In genomic region chr16:69845181-69845580, GRCh38 we compare ENCODE assay signal across 23 cellular contexts.
DNase-seq lines count a peak whose midpoint lies in the region; ATAC-seq and TF ChIP-seq lines count a peak whose summit lies in the region.
"Had no signal": no experiment of that assay in that cellular context is flagged by ENCODE, and none has a peak within 500 bp of the region (broad histone marks: within the 10 kb centered on the region; RNA-seq: fewer than 3 reads in every experiment).

No MANE protein-coding gene starts in this region.

- H3K79me2 ChIP-seq in GM23338 (replicated peaks; ENCODE audit: insufficient read depth) (no peaks in the 10 kb centered on the region), smooth muscle cell (ENCODE audit: low read depth) (no peaks in the 10 kb centered on the region)

- no peak overlapping the region for H3K4me3 Mint-ChIP-seq in GM23338
- H3K4me3 Mint-ChIP-seq in WTC11 = no peak overlapping the region
- H3K4me3 Mint-ChIP-seq: CD4-positive, alpha-beta T cell had no signal

- H3K27ac ChIP-seq in GM23338 (ENCODE audit: low read depth) (0 out of 2 replicates have a peak overlapping the region, but pooled peaks have one; percentile 26), smooth muscle cell (ENCODE audit: low read depth) (no peak overlapping the region)
- H3K27ac ChIP-seq: BLaER1, GM23248, HL-60, SJCRH30 had no signal

- H3K9me3 ChIP-seq in smooth muscle cell (replicated peaks; ENCODE audit: low read depth) = no peaks in the 10 kb centered on the region
- H3K9me3 ChIP-seq: BLaER1, SJCRH30 had no signal

- H4K20me1 ChIP-seq in GM23338 (replicated peaks; ENCODE audit: insufficient read depth) (peaks cover 3% of the 10 kb centered on the region; the same call in 1 of the 2 replicates), smooth muscle cell (ENCODE audit: low read depth) (no peaks in the 10 kb centered on the region)

- H3K27me3 ChIP-seq in GM23338 (ENCODE audit: insufficient read depth) (no peaks in the 10 kb centered on the region), smooth muscle cell (ENCODE audit: low read depth) (no peaks in the 10 kb centered on the region)
- H3K27me3 ChIP-seq: BLaER1, SJCRH30 had no signal

- H3F3A ChIP-seq in GM23338 (replicated peaks; ENCODE audit: low read depth) = no peaks in the 10 kb centered on the region
- no peaks in the 10 kb centered on the region for H3F3A ChIP-seq in smooth muscle cell (ENCODE audit: low read depth)

- peaks cover 13% of the 10 kb centered on the region; the same call in 2 of the 3 replicates for H3K4me1 Mint-ChIP-seq in GM23338
- H3K4me1 Mint-ChIP-seq in WTC11 = peaks cover 15% of the 10 kb centered on the region

- H3K36me3 Mint-ChIP-seq in GM23338 (ENCODE audit: low read depth) (peaks cover 5% of the 10 kb centered on the region; the same call in 1 of the 3 replicates), WTC11 (peaks cover 40% of the 10 kb centered on the region)

- H3K27ac Mint-ChIP-seq in GM23338 (no peak overlapping the region), WTC11 (peak overlapping the region; percentile 81)
- H3K27ac Mint-ChIP-seq: CD4-positive, alpha-beta T cell had no signal

- no peak overlapping the region for H3K9ac ChIP-seq in smooth muscle cell (ENCODE audit: low read depth)
- H3K9ac ChIP-seq: BLaER1, GM23248 had no signal

- WGBS in smooth muscle cell (ENCODE audit: low lambda C conversion rate) = 27% methylated on average over 6 of the region's 6 CpGs

- H3K36me3 ChIP-seq in GM23338 (ENCODE audit: insufficient read depth) (0 out of 2 replicates have a peak, but pooled peaks cover 8% of the 10 kb centered on the region), smooth muscle cell (ENCODE audit: low read depth) (no peaks in the 10 kb centered on the region)
- H3K36me3 ChIP-seq: SJCRH30 had no signal

- H3K9me2 ChIP-seq in GM23338 (ENCODE audit: insufficient read depth) = peaks cover 4% of the 10 kb centered on the region; the same call in 1 of the 2 replicates

- H3K4me3 ChIP-seq in GM23338 (no peak overlapping the region), smooth muscle cell (no peak overlapping the region)
- H3K4me3 ChIP-seq: BLaER1, GM23248, SJCRH30 had no signal

- no peak overlapping the region for H3K4me2 ChIP-seq in GM23338
- H3K4me2 ChIP-seq in smooth muscle cell = peak overlapping the region; percentile 26
- H3K4me2 ChIP-seq: BLaER1 had no signal

- H3K27me3 Mint-ChIP-seq in GM23338 (ENCODE audit: insufficient read depth, low read depth, poor library complexity) (peaks cover 2% of the 10 kb centered on the region), WTC11 (ENCODE audit: low read depth) (no peaks in the 10 kb centered on the region)
- H3K27me3 Mint-ChIP-seq: CD4-positive, alpha-beta T cell had no signal

- CTCF ChIA-PET in WTC11 (lab: Charles Lee) = no interaction called here

- ATAC-seq in GM23338 (no peak), WTC11 (no peak), HG02981 (IDR thresholded peaks at IDR 0.05; ENCODE audit: unreplicated experiment) (no peak)
- ATAC-seq: SK-N-SH treated with all-trans-retinoic acid at 6 μM for 48 hours had no signal

- 0 out of 2 replicates have a peak, but pooled peaks cover 4% of the 10 kb centered on the region for H3K4me1 ChIP-seq in GM23338 (ENCODE audit: insufficient read depth)
- H3K4me1 ChIP-seq in smooth muscle cell (ENCODE audit: low read depth) = no peaks in the 10 kb centered on the region
- H3K4me1 ChIP-seq: SJCRH30 had no signal

- H3K9me3 Mint-ChIP-seq in GM23338 (no peaks in the 10 kb centered on the region), WTC11 (peaks cover 14% of the 10 kb centered on the region)
- H3K9me3 Mint-ChIP-seq: CD4-positive, alpha-beta T cell had no signal

- no peak overlapping the region for H2AFZ ChIP-seq in GM23338
- H2AFZ ChIP-seq in smooth muscle cell (ENCODE audit: low read depth) = no peak overlapping the region
- H2AFZ ChIP-seq: GM23248 had no signal

- TF ChIP-seq CTCF in GM23338 (conservative IDR thresholded peaks at IDR 0.05; ENCODE audit: low read depth in 2 of 2) = no peak
- TF ChIP-seq CTCF in WTC11 (IDR thresholded peaks at IDR 0.05) = no peak
- no peak for TF ChIP-seq CTCF in smooth muscle cell (IDR thresholded peaks at IDR 0.05; ENCODE audit: borderline replicate concordance, insufficient read depth, poor library complexity, severe bottlenecking)

- DNase-seq in GM23338 (ENCODE audit: low spot score) (no peak), WTC11 (ENCODE audit: low spot score) (no peak), iris pigment epithelial cell (ENCODE audit: low read depth) (peak; percentile 10), smooth muscle cell (lab: John Stamatoyannopoulos, UW; ENCODE audit: unreplicated experiment) (no peak), CD1c-positive myeloid dendritic cell (ENCODE audit: extremely low spot score) (no peak)
- DNase-seq in stimulated activated CD4-positive, alpha-beta T cell treated with anti-CD3 and anti-CD28 coated beads, Interleukin-4, amount 100 ng/mL, for 24 hours = no peak
- DNase-seq: CD4-positive, alpha-beta T cell; GM23248; HCEC 1CT; KG1; MM.1S; NCI-H1048; NCI-H1417 treated with DMSO at 0.1 percent for 48 hours; NCI-H1694 treated with DMSO at 0.1 percent for 48 hours; NCI-H2081; NCI-H226; NCI-H510A; NCI-H69; SJCRH30 had no signal

- POLR2A ChIA-PET in WTC11 (lab: Charles Lee) = no interaction called here

TF ChIP-seq in WTC11, 78 proteins besides CTCF, POLR2A, EP300 and RAD21 (continues in another document):
- TF ChIP-seq GABPB1 (CRISPR knock-in tag; IDR thresholded peaks at IDR 0.05) = no peak
- TF ChIP-seq ZNF532 (CRISPR knock-in tag; IDR thresholded peaks at IDR 0.05; ENCODE audit: borderline replicate concordance) = no peak
- TF ChIP-seq ZNF219 (CRISPR knock-in tag; IDR thresholded peaks at IDR 0.05; ENCODE audit: borderline replicate concordance) = no peak
- TF ChIP-seq ZNF423 (CRISPR knock-in tag; IDR thresholded peaks at IDR 0.05) = no peak
- no peak for TF ChIP-seq NFE2L1 (CRISPR knock-in tag; IDR thresholded peaks at IDR 0.05)
- no peak for TF ChIP-seq ESRRA (CRISPR knock-in tag; IDR thresholded peaks at IDR 0.05; ENCODE audit: borderline replicate concordance)
- TF ChIP-seq ATF6 (CRISPR knock-in tag; IDR thresholded peaks at IDR 0.05) = no peak
- no peak for TF ChIP-seq RORB (CRISPR knock-in tag; IDR thresholded peaks at IDR 0.05)
- no peak for TF ChIP-seq MYBL2 (CRISPR knock-in tag; IDR thresholded peaks at IDR 0.05)
- TF ChIP-seq NFYB (CRISPR knock-in tag; conservative IDR thresholded peaks at IDR 0.05; ENCODE audit: low read depth) = no peak
- no peak for TF ChIP-seq FOXJ3 (CRISPR knock-in tag; IDR thresholded peaks at IDR 0.05; ENCODE audit: borderline replicate concordance)
- TF ChIP-seq HMGA2 (CRISPR knock-in tag; IDR thresholded peaks at IDR 0.05) = no peak
- TF ChIP-seq E2F4 (CRISPR knock-in tag; IDR thresholded peaks at IDR 0.05; ENCODE audit: borderline replicate concordance, low read depth) = no peak
- TF ChIP-seq CBFB (CRISPR knock-in tag; IDR thresholded peaks at IDR 0.05; ENCODE audit: low read depth) = no peak
